In the genomic region with DNA sequence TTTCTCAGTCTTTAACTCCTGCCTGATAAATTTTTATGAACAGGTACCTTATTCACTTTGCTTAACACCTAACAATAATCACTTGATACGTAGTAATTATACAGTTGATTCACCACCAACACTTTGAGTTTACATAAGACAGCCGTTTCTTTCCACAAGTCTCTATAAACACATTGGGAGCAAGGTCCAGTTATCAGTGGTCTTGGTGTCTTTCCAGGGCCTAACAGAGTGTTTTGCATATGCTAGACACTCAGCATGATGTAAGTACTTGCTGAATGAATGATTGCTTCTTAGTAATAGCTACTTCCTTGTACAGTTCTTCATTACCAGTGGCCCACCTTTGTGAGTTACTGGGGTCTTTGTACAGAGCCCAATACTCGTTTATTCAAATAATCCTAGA, we compare ENCODE assay signal across 34 cellular contexts. TPM values are rescaled to one million over a fixed set of nuclear protein-coding genes. Genes with fewer than 3 reads are reported as not detected.
DNase-seq lines count a peak whose midpoint lies in the region; ATAC-seq and TF ChIP-seq lines count a peak whose summit lies in the region.
"Had no signal": no experiment of that assay in that cellular context is flagged by ENCODE, and none has a peak within 500 bp of the region (broad histone marks: within the 10 kb centered on the region; RNA-seq: fewer than 3 reads in every experiment).

No MANE protein-coding gene starts in this region.

- H4K20me1 ChIP-seq in smooth muscle cell (ENCODE audit: low read depth) (peaks cover 33% of the 10 kb centered on the region), osteoblast (ENCODE audit: insufficient read depth, low read length) (peaks cover 7% of the 10 kb centered on the region)

- H3K79me2 ChIP-seq in smooth muscle cell (ENCODE audit: low read depth): peaks cover 24% of the 10 kb centered on the region
- H3K79me2 ChIP-seq in osteoblast (ENCODE audit: insufficient read depth, low read length): peaks cover 77% of the 10 kb centered on the region

- peak overlapping the region in 1 of 2 donors; percentile 7 for H3K9ac ChIP-seq in mucosa of rectum (ENCODE audit: low read depth in 1 of 2, low read length in 2 of 2)
- H3K9ac ChIP-seq in smooth muscle cell (ENCODE audit: low read depth): no peak overlapping the region

- no peak overlapping the region for H2AFZ ChIP-seq in smooth muscle cell (ENCODE audit: low read depth)
- H2AFZ ChIP-seq in osteoblast (ENCODE audit: low read length): no peak overlapping the region

- peaks cover 10 to 35% of the 10 kb centered on the region in 2 donors for H3K4me1 ChIP-seq in mucosa of rectum (ENCODE audit: control insufficient read depth in 2 of 2, insufficient read depth in 2 of 2, low read length in 2 of 2)
- peaks cover 2% of the 10 kb centered on the region for H3K4me1 ChIP-seq in smooth muscle cell (ENCODE audit: low read depth)
- H3K4me1 ChIP-seq in osteoblast (ENCODE audit: insufficient read depth, low read length): peaks cover 2% of the 10 kb centered on the region
- H3K4me1 ChIP-seq: ascending aorta had no signal

- H3K4me2 ChIP-seq in smooth muscle cell: no peak overlapping the region
- no peak overlapping the region for H3K4me2 ChIP-seq in osteoblast (ENCODE audit: insufficient read depth, low read length)

- peaks cover 19 to 23% of the 10 kb centered on the region in 2 donors for H3K36me3 ChIP-seq in mucosa of rectum (ENCODE audit: control insufficient read depth in 2 of 2, insufficient read depth in 2 of 2, low read length in 2 of 2)
- H3K36me3 ChIP-seq in smooth muscle cell (ENCODE audit: low read depth): peaks cover 8% of the 10 kb centered on the region
- H3K36me3 ChIP-seq in osteoblast (ENCODE audit: insufficient read depth, low read length): peaks cover 47% of the 10 kb centered on the region

- H3K9me3 ChIP-seq in mucosa of rectum (ENCODE audit: control insufficient read depth in 2 of 2, low read length in 2 of 2) (no peaks in the 10 kb centered on the region), smooth muscle cell (replicated peaks; ENCODE audit: low read depth) (no peaks in the 10 kb centered on the region), osteoblast (ENCODE audit: low read depth, low read length) (no peaks in the 10 kb centered on the region)
- H3K9me3 ChIP-seq: ascending aorta, vagina had no signal

- ATAC-seq in left ventricle myocardium superior: peak; percentile 49
- ATAC-seq in Right ventricle myocardium inferior: no peak
- ATAC-seq: activated CD4-positive, CD25-positive, alpha-beta regulatory T cell treated with anti-CD3 and anti-CD28 coated beads, Interleukin-2, amount 50 U/mL, for 24 hours; activated CD8-positive, alpha-beta memory T cell treated with anti-CD3 and anti-CD28 coated beads, Interleukin-2, amount 10 ng/mL, durations not matched to agents 7 days and 5 days; activated T-cell treated with anti-CD3 and anti-CD28 coated beads, Interleukin-2, amount 50 U/mL, for 4 hours had no signal

- TF ChIP-seq CTCF in fibroblast of mammary gland (conservative IDR thresholded peaks at IDR 0.05; ENCODE audit: control insufficient read depth, insufficient read depth, low read depth, low read length): no peak
- TF ChIP-seq CTCF in smooth muscle cell (IDR thresholded peaks at IDR 0.05; ENCODE audit: borderline replicate concordance, insufficient read depth, poor library complexity, severe bottlenecking): no peak
- TF ChIP-seq CTCF in osteoblast (IDR thresholded peaks at IDR 0.05; ENCODE audit: extremely low read depth, low read depth, low read length): no peak

- intact Hi-C loops in left ventricle myocardium superior (cut with micrococcal nuclease): no loop called here
- intact Hi-C loops in Right ventricle myocardium inferior (cut with DNase I): no loop called here

- H3K4me3 ChIP-seq in fibroblast of mammary gland (ENCODE audit: control insufficient read depth, low read depth, low read length): no peak overlapping the region
- H3K4me3 ChIP-seq in mucosa of rectum (ENCODE audit: low read length in 2 of 2): no peak overlapping the region
- H3K4me3 ChIP-seq in smooth muscle cell: no peak overlapping the region
- no peak overlapping the region for H3K4me3 ChIP-seq in osteoblast (ENCODE audit: insufficient read depth, low read length)
- H3K4me3 ChIP-seq: ascending aorta, vagina had no signal

- no peaks in the 10 kb centered on the region for H3F3A ChIP-seq in smooth muscle cell (ENCODE audit: low read depth)

- H3K27ac ChIP-seq in mucosa of rectum (ENCODE audit: low read depth in 2 of 2, low read length in 2 of 2) (peak overlapping the region; percentile 63 to 82), smooth muscle cell (ENCODE audit: low read depth) (no peak overlapping the region), osteoblast (ENCODE audit: low read depth, low read length) (no peak overlapping the region)
- H3K27ac ChIP-seq: ascending aorta, HL-60, vagina had no signal

- DNase-seq in left ventricle myocardium superior (no peak), Right ventricle myocardium inferior (ENCODE audit: missing footprints) (no peak), fibroblast of mammary gland (ENCODE audit: low read depth) (peak; percentile 16), smooth muscle cell (lab: John Stamatoyannopoulos, UW; ENCODE audit: unreplicated experiment) (no peak), germinal center (ENCODE audit: low spot score) (no peak), osteoblast (ENCODE audit: insufficient read length, low spot score, missing footprints) (no peak)
- no peak for DNase-seq in stimulated activated CD4-positive, alpha-beta T cell treated with anti-CD3 and anti-CD28 coated beads, Interleukin-12 subunit alpha, Interleukin-12 subunit beta, amount 100 ng/mL, for 4 hours
- DNase-seq: ACHN; activated CD4-positive, alpha-beta T cell treated with anti-CD3 and anti-CD28 coated beads, Interleukin-2, amount 50 U/mL, for 4 hours; activated CD8-positive, alpha-beta memory T cell treated with anti-CD3 and anti-CD28 coated beads, Interleukin-2, amount 10 ng/mL, durations not matched to agents 7 days and 5 days; activated gamma-delta T cell; activated naive CD8-positive, alpha-beta T cell treated with anti-CD3 and anti-CD28 coated beads, Interleukin-2, amount 10 ng/mL, durations not matched to agents 7 days and 5 days; activated T-cell treated with anti-CD3 and anti-CD28 coated beads, Interleukin-2, amount 50 U/mL, for 4 hours; caudate nucleus; cortex of kidney; effector memory CD4-positive, alpha-beta T cell; erythroblast; H9; head of caudate nucleus; kidney; mammary epithelial cell; NCI-H1930; NCI-H524; SIG-M5 had no signal

- no peaks in the 10 kb centered on the region for H3K27me3 ChIP-seq in mucosa of rectum (ENCODE audit: control insufficient read depth in 2 of 2, insufficient read depth in 2 of 2, low read length in 2 of 2)
- no peaks in the 10 kb centered on the region for H3K27me3 ChIP-seq in smooth muscle cell (ENCODE audit: low read depth)
- no peaks in the 10 kb centered on the region for H3K27me3 ChIP-seq in osteoblast (ENCODE audit: insufficient read depth, low read length)
- H3K27me3 ChIP-seq: ascending aorta, vagina had no signal

- WGBS in smooth muscle cell (ENCODE audit: low lambda C conversion rate): 95% methylated on average over 3 of the region's 3 CpGs

RNA-seq across cellular contexts. Expression of a gene that starts 6.4 kb away (rescaled TPM):
- total RNA-seq in left ventricle myocardium superior (34.0 TPM), Right ventricle myocardium inferior (34.1 TPM), smooth muscle cell (50.2 and 51.1 TPM in 2 replicates), osteoblast (35.9 and 39.8 TPM in 2 replicates)
- polyA plus RNA-seq in smooth muscle cell: 16.1 and 18.1 TPM in 2 replicates

RNA-seq across cellular contexts. Expression of a gene that starts 59.8 kb away (rescaled TPM):
- total RNA-seq in left ventricle myocardium superior: not detected
- total RNA-seq in Right ventricle myocardium inferior: not detected
- not detected in 2 replicates for total RNA-seq in smooth muscle cell
- polyA plus RNA-seq in smooth muscle cell: not detected in 2 replicates
- not detected in 2 replicates for total RNA-seq in osteoblast
- total RNA-seq: activated CD8-positive, alpha-beta memory T cell treated with anti-CD3 and anti-CD28 coated beads, Interleukin-2, amount 10 ng/mL, durations not matched to agents 7 days and 5 days; activated naive CD8-positive, alpha-beta T cell treated with anti-CD3 and anti-CD28 coated beads, Interleukin-2, amount 10 ng/mL, durations not matched to agents 7 days and 5 days; activated T-cell treated with anti-CD3 and anti-CD28 coated beads, Interleukin-2, amount 50 U/mL, for 4 hours; ascending aorta; fibroblast of villous mesenchyme; H9; kidney; mammary epithelial cell; progenitor cell of endocrine pancreas; T-helper 2 cell treated with Interferon-gamma antibody and Interleukin-4, amounts not matched to agents 100 ng/mL and 5 ng/mL, for 36 hours; vagina had no signal
- polyA plus RNA-seq: BJ, mammary epithelial cell, thymus had no signal

Comparison
In these comparisons a context has a peak if more than half of its experiments do, and no peak if none do; other contexts are left out.
1. H3K27ac ChIP-seq: peak in mucosa of rectum (2 of 2); none in smooth muscle cell (single experiment) and osteoblast (single experiment).